In genomic region chr9:130839237-130840111, GRCh38 we compare ENCODE assay signal across 16 cellular contexts. TPM values are rescaled to one million over a fixed set of nuclear protein-coding genes. Genes with fewer than 3 reads are reported as not detected.
DNase-seq lines count a peak whose midpoint lies in the region; ATAC-seq, FAIRE-seq and TF ChIP-seq lines count a peak whose summit lies in the region.
"Had no signal": no experiment of that assay in that cellular context is flagged by ENCODE, and none has a peak within 500 bp of the region (broad histone marks: within the 10 kb centered on the region; RNA-seq: fewer than 3 reads in every experiment).

No MANE protein-coding gene starts in this region.

- H4K20me1 ChIP-seq in neural progenitor cell (ENCODE audit: low read depth): peaks cover 83% of the 10 kb centered on the region

- H3K4me1 Mint-ChIP-seq in neural progenitor cell: peaks cover 72% of the 10 kb centered on the region
- peaks cover 23% of the 10 kb centered on the region for H3K4me1 Mint-ChIP-seq in T-helper 2 cell treated with Interferon-gamma antibody and Interleukin-4, amounts not matched to agents 5 μg/mL and 100 μg/mL, for 36 hours (ENCODE audit: low read depth)

- peaks cover 18% of the 10 kb centered on the region for H3F3A ChIP-seq in neural progenitor cell (ENCODE audit: low read depth)

- peaks cover 4% of the 10 kb centered on the region for H3K36me3 Mint-ChIP-seq in neural progenitor cell
- H3K36me3 Mint-ChIP-seq in T-helper 2 cell treated with Interferon-gamma antibody and Interleukin-4, amounts not matched to agents 5 μg/mL and 100 μg/mL, for 36 hours (ENCODE audit: low read depth): peaks cover 1% of the 10 kb centered on the region

- 70% methylated on average over 8 of the region's 8 CpGs for WGBS in right cardiac atrium

- no peak overlapping the region for H2AFZ ChIP-seq in neural progenitor cell (replicated peaks)

- DNase-seq in cardiac muscle cell (ENCODE audit: low read depth in 1 of 2, low spot score in 1 of 2) (no peak), right cardiac atrium (no peak), neural progenitor cell (ENCODE audit: low spot score) (no peak), tibial artery (no peak), kidney (no peak)
- no peak for DNase-seq in T-helper 2 cell treated with Interferon-gamma antibody and Interleukin-4, amounts not matched to agents 5 μg/mL and 100 μg/mL, for 36 hours (ENCODE audit: low spot score)
- DNase-seq: ACHN; activated CD4-positive, alpha-beta T cell treated with anti-CD3 and anti-CD28 coated beads, Interleukin-2, amount 50 U/mL, for 1 hour; DMS 273 treated with DMSO at 0.1 percent for 48 hours; T-helper 2 cell had no signal

- H3K79me2 ChIP-seq in neural progenitor cell (ENCODE audit: low read depth): peaks cover 97% of the 10 kb centered on the region

- no peak for TF ChIP-seq CTCF in cardiac muscle cell (IDR thresholded peaks at IDR 0.05; ENCODE audit: low read depth, low read length)
- no peak for TF ChIP-seq CTCF in neural progenitor cell (IDR thresholded peaks at IDR 0.05)
- no peak for TF ChIP-seq CTCF in tibial artery (IDR thresholded peaks at IDR 0.05)
- TF ChIP-seq CTCF in kidney (IDR thresholded peaks at IDR 0.05; ENCODE audit: borderline replicate concordance, extremely low read depth, insufficient read depth): no peak

- H3K9ac ChIP-seq in neural progenitor cell (no peak overlapping the region), kidney (ENCODE audit: low read length in 2 of 2) (no peak overlapping the region)

- peak overlapping the region; percentile 94 for H3K4me2 ChIP-seq in neural progenitor cell

- H3K4me3 ChIP-seq in cardiac muscle cell: no peak overlapping the region
- H3K4me3 ChIP-seq in right cardiac atrium (ENCODE audit: low read length): no peak overlapping the region
- no peak overlapping the region for H3K4me3 ChIP-seq in neural progenitor cell
- peak overlapping the region; percentile 62 for H3K4me3 ChIP-seq in tibial artery
- H3K4me3 ChIP-seq in kidney (ENCODE audit: low read length in 2 of 2): no peak overlapping the region

- no peak for FAIRE-seq in kidney (lab: Jason Lieb, UNC)

- H3K9me3 ChIP-seq in cardiac muscle cell (ENCODE audit: low read depth) (no peaks in the 10 kb centered on the region), right cardiac atrium (ENCODE audit: control insufficient read depth, low read length) (no peaks in the 10 kb centered on the region), neural progenitor cell (ENCODE audit: low read depth) (no peaks in the 10 kb centered on the region), tibial artery (no peaks in the 10 kb centered on the region), kidney (ENCODE audit: control insufficient read depth in 1 of 2, low read length in 2 of 2) (no peaks in the 10 kb centered on the region)

- peak overlapping the region; percentile 81 for H3K27ac Mint-ChIP-seq in neural progenitor cell
- H3K27ac Mint-ChIP-seq in T-helper 2 cell treated with Interferon-gamma antibody and Interleukin-4, amounts not matched to agents 5 μg/mL and 100 μg/mL, for 36 hours: no peak overlapping the region

- H3K4me1 ChIP-seq in cardiac muscle cell (ENCODE audit: low read depth) (peaks cover 23% of the 10 kb centered on the region), right cardiac atrium (ENCODE audit: control insufficient read depth, insufficient read depth, low read length) (peaks cover 19% of the 10 kb centered on the region), neural progenitor cell (peaks cover 50% of the 10 kb centered on the region), tibial artery (peaks cover 0 to 80% (median 62%) of the 10 kb centered on the region in 4 donors), kidney (ENCODE audit: control insufficient read depth in 1 of 2, insufficient read depth in 1 of 2, low read depth in 1 of 2, low read length in 2 of 2) (peaks cover 23 to 39% of the 10 kb centered on the region in 2 donors)

- no peaks in the 10 kb centered on the region for H3K27me3 ChIP-seq in cardiac muscle cell
- no peaks in the 10 kb centered on the region for H3K27me3 ChIP-seq in right cardiac atrium (ENCODE audit: control insufficient read depth, insufficient read depth)
- H3K27me3 ChIP-seq in neural progenitor cell: no peaks in the 10 kb centered on the region
- H3K27me3 ChIP-seq in tibial artery: no peaks in the 10 kb centered on the region

- intact Hi-C loops in right cardiac atrium (cut with DNase I): loop anchor here in 1 of 4 donors (5.0 kb wide), 1 partner anchor 62 kb away; no protein-coding TSS in a partner anchor
- intact Hi-C loops in tibial artery (cut with DNase I; ENCODE audit: low total_unique reads): no loop called here
- intact Hi-C loops in kidney (cut with DNase I): no loop called here

- no peaks in the 10 kb centered on the region for H3K27me3 Mint-ChIP-seq in neural progenitor cell (ENCODE audit: insufficient read depth, low read depth)
- H3K27me3 Mint-ChIP-seq in T-helper 2 cell treated with Interferon-gamma antibody and Interleukin-4, amounts not matched to agents 5 μg/mL and 100 μg/mL, for 36 hours (ENCODE audit: low read depth): peaks cover 2% of the 10 kb centered on the region

- H3K9me3 Mint-ChIP-seq in neural progenitor cell: no peaks in the 10 kb centered on the region
- no peaks in the 10 kb centered on the region for H3K9me3 Mint-ChIP-seq in T-helper 2 cell treated with Interferon-gamma antibody and Interleukin-4, amounts not matched to agents 5 μg/mL and 100 μg/mL, for 36 hours

- H3K27ac ChIP-seq in cardiac muscle cell (peak overlapping the region; percentile 29), right cardiac atrium (ENCODE audit: low read length) (no peak overlapping the region), cingulate gyrus (ENCODE audit: low read depth, low read length) (peak overlapping the region; percentile 74), neural progenitor cell (no peak overlapping the region), tibial artery (peak overlapping the region; percentile 89 to 91), kidney (ENCODE audit: low read depth in 2 of 2, low read length in 2 of 2) (no peak overlapping the region)

- peak overlapping the region; percentile 14 for H3K4me3 Mint-ChIP-seq in neural progenitor cell
- H3K4me3 Mint-ChIP-seq in T-helper 2 cell treated with Interferon-gamma antibody and Interleukin-4, amounts not matched to agents 5 μg/mL and 100 μg/mL, for 36 hours: no peak overlapping the region

- ATAC-seq in right cardiac atrium (no peak), GM21619 (IDR thresholded peaks at IDR 0.05; ENCODE audit: unreplicated experiment) (no peak)
- ATAC-seq: sciatic nerve had no signal

- H3K36me3 ChIP-seq in cardiac muscle cell (no peaks in the 10 kb centered on the region), neural progenitor cell (no peaks in the 10 kb centered on the region), tibial artery (no peaks in the 10 kb centered on the region), kidney (ENCODE audit: control insufficient read depth in 1 of 2, insufficient read depth in 2 of 2, low read length in 2 of 2) (no peaks in the 10 kb centered on the region)

RNA-seq across cellular contexts. Expression of gene ABL1, which starts 4.4 kb away (rescaled TPM):
- total RNA-seq in cardiac muscle cell: 71.6 and 97.1 TPM in 2 replicates
- 41.8 and 60.5 TPM in 2 replicates for polyA plus RNA-seq in cardiac muscle cell
- 10 to 100 TPM; 32.9 to 48.2 (median 41.9) TPM for total RNA-seq in right cardiac atrium
- 21.7 TPM for polyA plus RNA-seq in right cardiac atrium
- 38.4 and 74.0 TPM in 2 replicates for total RNA-seq in neural progenitor cell (ENCODE audit: low replicate concordance)
- total RNA-seq in kidney: 63.6 TPM
- 15.0 TPM for polyA plus RNA-seq in kidney (ENCODE audit: insufficient read depth, low read depth, low replicate concordance)

RNA-seq across cellular contexts. Expression of gene QRFP, which starts 57.1 kb away (rescaled TPM):
- total RNA-seq in cardiac muscle cell (not detected in 2 replicates), right cardiac atrium (not detected), neural progenitor cell (ENCODE audit: low replicate concordance) (not detected in 2 replicates), kidney (not detected)
- polyA plus RNA-seq in cardiac muscle cell (0.45 TPM in 1 of 2 replicates, not detected in the other), right cardiac atrium (0.05 TPM), kidney (ENCODE audit: insufficient read depth, low read depth, low replicate concordance) (not detected)
- total RNA-seq: lung microvascular endothelial cell, NCI-H460, sciatic nerve, ureter had no signal

Comparison
In these comparisons a context has a peak if more than half of its experiments do, and no peak if none do; other contexts are left out.
1. H3K27ac ChIP-seq: peak in cardiac muscle cell (single experiment), cingulate gyrus (single experiment) and tibial artery (2 of 2); none in right cardiac atrium (single experiment), neural progenitor cell (single experiment) and kidney (0 of 2).
2. H3K4me3 ChIP-seq: peak in tibial artery (2 of 2); none in cardiac muscle cell (single experiment), right cardiac atrium (single experiment), neural progenitor cell (single experiment) and kidney (0 of 2).